In the genomic region with DNA sequence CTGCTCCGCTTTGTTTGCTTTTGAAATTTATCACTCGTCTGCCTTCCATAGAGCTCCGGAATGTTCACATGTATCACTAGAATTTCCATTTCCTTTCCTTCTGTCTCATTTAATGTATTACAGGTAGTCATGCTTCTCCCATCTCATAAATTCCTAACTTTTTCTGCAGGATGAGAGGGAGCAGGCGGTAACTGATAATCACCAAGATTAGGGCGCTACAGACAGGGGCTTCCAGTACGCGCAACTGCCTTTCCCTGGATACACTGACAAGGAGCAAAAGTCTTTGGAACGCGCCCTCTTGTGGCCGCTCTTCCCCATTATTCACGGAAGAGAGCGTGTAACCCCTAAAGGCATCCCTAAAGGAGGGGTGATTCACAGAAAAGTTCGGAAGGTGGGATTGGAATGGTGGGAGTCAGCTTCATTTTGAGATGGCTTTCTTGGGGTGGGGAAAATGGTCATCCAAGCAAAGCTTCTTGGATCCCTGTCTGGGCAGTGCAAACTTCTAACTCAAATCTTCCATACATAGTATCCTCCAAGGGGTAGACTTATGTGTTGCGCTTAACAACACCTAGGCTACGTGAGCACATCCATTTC, we compare ENCODE assay signal across 8 cellular contexts.
DNase-seq lines count a peak whose midpoint lies in the region; ATAC-seq, FAIRE-seq and TF ChIP-seq lines count a peak whose summit lies in the region.

No MANE protein-coding gene starts in this region.

- in situ Hi-C loops in astrocyte of the cerebellum (cut with HindIII; ENCODE audit: low sequenced_read_pairs) = no loop called here

- TF ChIP-seq CTCF in C4-2B (conservative IDR thresholded peaks at IDR 0.05) (peak; percentile 89), astrocyte of the cerebellum (IDR thresholded peaks at IDR 0.05; ENCODE audit: low read depth, low read length, missing control alignments) (peak; percentile 69)

- FAIRE-seq in GM19239 (lab: Jason Lieb, UNC) = peak; percentile 68

- ATAC-seq in GM19328 (IDR thresholded peaks at IDR 0.05; ENCODE audit: unreplicated experiment) (no peak), HG02588 (IDR thresholded peaks at IDR 0.05; ENCODE audit: unreplicated experiment) (no peak)

- peak overlapping the region; percentile 48 for H3K4me3 ChIP-seq in astrocyte of the cerebellum (ENCODE audit: low read depth, low read length)

- DNase-seq in GM19239 (ENCODE audit: insufficient read length, low spot score) (no peak), NCI-H1930 (lab: John Stamatoyannopoulos, UW) (peak; percentile 25 to 52), astrocyte of the cerebellum (ENCODE audit: low read depth) (peak; percentile 53), hippocampal formation (lab: John Stamatoyannopoulos, UW) (peak; percentile 50 to 54), retina (peak; percentile 74)

- no peak overlapping the region for H3K27ac ChIP-seq in C4-2B
